Comparison of ENCODE assay signal across 27 cellular contexts in the genomic region with DNA sequence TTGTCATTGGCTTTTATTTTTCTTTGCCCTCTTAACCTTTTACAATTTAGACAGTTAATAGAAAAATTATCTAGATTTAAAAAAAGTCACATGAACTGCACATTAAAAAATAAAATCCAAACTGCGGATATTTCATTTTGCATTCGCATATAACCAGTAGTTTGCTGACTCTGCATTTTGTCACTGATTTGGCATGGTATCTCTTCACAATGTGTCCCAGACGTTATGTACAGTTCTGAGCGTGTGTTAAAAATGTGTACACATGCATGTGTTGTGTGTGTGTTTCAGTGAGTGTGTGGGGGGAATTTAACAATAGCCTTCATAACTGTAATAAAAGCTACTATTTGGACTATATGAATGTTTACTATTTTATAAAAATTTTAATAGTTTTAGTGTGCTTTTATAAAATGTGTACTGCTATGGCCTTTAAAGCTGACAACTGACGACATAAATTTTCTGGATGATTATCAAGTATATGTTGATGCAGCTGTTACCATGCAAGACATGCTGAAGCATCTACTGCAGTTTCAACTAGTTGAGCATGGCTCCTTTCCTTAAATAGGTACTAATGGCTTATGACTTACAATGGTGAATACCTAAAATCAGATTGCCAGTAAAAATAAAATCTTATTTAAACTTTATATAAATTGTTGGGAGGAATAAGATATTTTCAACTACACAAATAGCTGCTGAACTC.
"Had no signal": no experiment of that assay in that cellular context is flagged by ENCODE, and none has a peak within 500 bp of the region (broad histone marks: within the 10 kb centered on the region; RNA-seq: fewer than 3 reads in every experiment).

No MANE protein-coding gene starts in this region.

- H3K4me3 ChIP-seq: left lung, lower lobe of right lung, right atrium auricular region, smooth muscle cell, stomach, testis, thyroid gland, transverse colon, upper lobe of left lung, vagina had no signal

- H3K27ac Mint-ChIP-seq: immature natural killer cell; naive thymus-derived CD8-positive, alpha-beta T cell; nephron; stimulated activated naive B cell treated with anti-CD40 and anti-IgM and Interleukin-4, amounts not matched to agents 10 μg/mL and 1 μg/mL and 100 μg/mL, for 72 hours had no signal

- H3K79me2 ChIP-seq: parathyroid adenoma had no signal

- H3K9me3 ChIP-seq: left lung, lower lobe of right lung, neutrophil, right atrium auricular region, stomach, testis, thyroid gland, transverse colon, upper lobe of left lung, vagina had no signal

- H3K9me3 Mint-ChIP-seq: stimulated activated naive B cell treated with anti-CD40 and anti-IgM and Interleukin-4, amounts not matched to agents 10 μg/mL and 1 μg/mL and 100 μg/mL, for 72 hours had no signal

- H3K4me1 Mint-ChIP-seq: immature natural killer cell; naive thymus-derived CD8-positive, alpha-beta T cell; neural crest cell; stimulated activated naive B cell treated with anti-CD40 and anti-IgM and Interleukin-4, amounts not matched to agents 10 μg/mL and 1 μg/mL and 100 μg/mL, for 72 hours had no signal

- H3K27ac ChIP-seq: left lung, lower lobe of right lung, neutrophil, parathyroid adenoma, right atrium auricular region, stomach, testis, thyroid gland, transverse colon, upper lobe of left lung, vagina had no signal

- H2AFZ ChIP-seq: parathyroid adenoma had no signal

- ATAC-seq: left colon; left lung; lower lobe of right lung; naive thymus-derived CD8-positive, alpha-beta T cell; sciatic nerve; stimulated activated naive B cell treated with anti-CD40 and anti-IgM and Interleukin-4, amounts not matched to agents 10 μg/mL and 1 μg/mL and 100 μg/mL, for 72 hours; stimulated activated naive CD8-positive, alpha-beta T cell treated with anti-CD3 and anti-CD28 coated beads, Interleukin-15, Interleukin-2, amounts not matched to agents 100 U/mL and 50 U/mL, for 24 hours had no signal

- H3K36me3 Mint-ChIP-seq: naive thymus-derived CD8-positive, alpha-beta T cell; stimulated activated naive B cell treated with anti-CD40 and anti-IgM and Interleukin-4, amounts not matched to agents 10 μg/mL and 1 μg/mL and 100 μg/mL, for 72 hours had no signal

- FAIRE-seq: kidney had no signal

- H3K9ac ChIP-seq: parathyroid adenoma had no signal

- H3K4me3 Mint-ChIP-seq: immature natural killer cell; naive thymus-derived CD8-positive, alpha-beta T cell; nephron; neural crest cell; stimulated activated naive B cell treated with anti-CD40 and anti-IgM and Interleukin-4, amounts not matched to agents 10 μg/mL and 1 μg/mL and 100 μg/mL, for 72 hours had no signal

- DNase-seq: hypothalamus; immature natural killer cell; kidney; left colon; left lung; lower lobe of right lung; mammary epithelial cell; mesenchymal stem cell; naive thymus-derived CD8-positive, alpha-beta T cell; occipital lobe; stimulated activated CD4-positive, alpha-beta T cell treated with anti-CD3 and anti-CD28 coated beads, Interleukin-2, amount 100 ng/mL, for 24 hours; stimulated activated CD4-positive, alpha-beta T cell treated with anti-CD3 and anti-CD28 coated beads, Interleukin-4, amount 100 ng/mL, for 1 hour; stimulated activated naive B cell treated with anti-CD40 and anti-IgM and Interleukin-4, amounts not matched to agents 10 μg/mL and 1 μg/mL and 100 μg/mL, for 72 hours; stimulated activated naive CD8-positive, alpha-beta T cell treated with anti-CD3 and anti-CD28 coated beads, Interleukin-15, Interleukin-2, amounts not matched to agents 100 U/mL and 50 U/mL, for 24 hours; stomach; testis; thyroid gland; transverse colon; upper lobe of left lung had no signal

- H3K4me2 ChIP-seq: smooth muscle cell had no signal

- H3K4me1 ChIP-seq: left lung, lower lobe of right lung, parathyroid adenoma, right atrium auricular region, stomach, testis, thyroid gland, transverse colon, upper lobe of left lung, vagina had no signal

- H3K27me3 ChIP-seq: left lung, neutrophil, right atrium auricular region, stomach, testis, thyroid gland, transverse colon, upper lobe of left lung, vagina had no signal

- H3K27me3 Mint-ChIP-seq: naive thymus-derived CD8-positive, alpha-beta T cell; stimulated activated naive B cell treated with anti-CD40 and anti-IgM and Interleukin-4, amounts not matched to agents 10 μg/mL and 1 μg/mL and 100 μg/mL, for 72 hours had no signal

- H3K36me3 ChIP-seq: left lung, lower lobe of right lung, neutrophil, right atrium auricular region, stomach, thyroid gland, transverse colon, upper lobe of left lung, vagina had no signal
